Comparison of ENCODE assay signal across 32 cellular contexts in the genomic region with DNA sequence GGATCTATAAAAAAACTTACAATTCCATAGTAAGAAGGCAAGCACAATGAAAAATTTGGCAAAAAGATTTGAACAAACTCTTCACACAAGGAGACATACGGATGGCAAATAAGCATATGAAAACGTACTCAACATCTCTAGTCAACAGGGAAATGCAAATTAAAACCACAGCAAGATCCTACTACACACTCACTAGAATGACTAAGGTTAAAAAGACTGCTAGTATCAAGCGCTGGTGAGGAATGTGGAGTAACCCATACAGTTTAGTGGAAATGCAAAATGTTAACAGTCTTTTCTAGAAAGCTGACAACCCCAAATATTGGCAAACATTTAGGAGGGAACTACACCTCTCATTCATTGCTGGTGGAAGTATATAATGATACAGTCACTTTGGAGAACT.
"Had no signal": no experiment of that assay in that cellular context is flagged by ENCODE, and none has a peak within 500 bp of the region (broad histone marks: within the 10 kb centered on the region; RNA-seq: fewer than 3 reads in every experiment).

No MANE protein-coding gene starts in this region.

- H3K27me3 Mint-ChIP-seq: activated CD4-positive, alpha-beta T cell treated with anti-CD3 and anti-CD28 coated beads for 36 hours; activated naive CD8-positive, alpha-beta T cell; activated naive CD8-positive, alpha-beta T cell treated with anti-CD3 and anti-CD28 coated beads, Interleukin-2, amount 50 U/mL, for 24 hours; activated T-cell treated with anti-CD3 and anti-CD28 coated beads, Interleukin-2, amount 50 U/mL, for 24 hours; central memory CD8-positive, alpha-beta T cell had no signal

- H3K27me3 ChIP-seq: cardiac muscle cell, SJCRH30 had no signal

- H3K4me1 Mint-ChIP-seq: activated CD4-positive, alpha-beta T cell treated with anti-CD3 and anti-CD28 coated beads for 36 hours; activated CD4-positive, alpha-beta T cell treated with anti-CD3 and anti-CD28 coated beads, Interleukin-2, amount 10 ng/mL, durations not matched to agents 7 days and 5 days; activated naive CD4-positive, alpha-beta T cell treated with anti-CD3 and anti-CD28 coated beads, Interleukin-2, amount 10 ng/mL, durations not matched to agents 7 days and 5 days; activated naive CD8-positive, alpha-beta T cell treated with anti-CD3 and anti-CD28 coated beads, Interleukin-2, amount 50 U/mL, for 24 hours; central memory CD8-positive, alpha-beta T cell had no signal

- H3K9me3 Mint-ChIP-seq: activated CD4-positive, alpha-beta T cell treated with anti-CD3 and anti-CD28 coated beads, Interleukin-2, amount 10 ng/mL, durations not matched to agents 7 days and 5 days; activated naive CD4-positive, alpha-beta T cell treated with anti-CD3 and anti-CD28 coated beads, Interleukin-2, amount 10 ng/mL, durations not matched to agents 7 days and 5 days; activated naive CD8-positive, alpha-beta T cell treated with anti-CD3 and anti-CD28 coated beads, Interleukin-2, amount 50 U/mL, for 24 hours; activated T-cell treated with anti-CD3 and anti-CD28 coated beads, Interleukin-2, amount 50 U/mL, for 24 hours; activated T-helper 1 cell treated with anti-CD3 and anti-CD28 coated beads, Interleukin-12 subunit alpha, Interleukin-12 subunit beta, Interleukin-2, Interleukin-4 antibody, amounts not matched to agents 30 ng/mL and 10 ng/mL and 1 ng/mL, durations not matched to agents 14 hours and 24 hours and 36 hours; central memory CD8-positive, alpha-beta T cell had no signal

- DNase-seq: activated CD4-positive, alpha-beta T cell treated with anti-CD3 and anti-CD28 coated beads for 36 hours; activated CD4-positive, alpha-beta T cell treated with anti-CD3 and anti-CD28 coated beads, Interleukin-2, amount 10 ng/mL, durations not matched to agents 7 days and 5 days; activated CD4-positive, alpha-beta T cell treated with anti-CD3 and anti-CD28 coated beads, Interleukin-2, amount 50 U/mL, for 48 hours; activated CD8-positive, alpha-beta T cell treated with anti-CD3 and anti-CD28 coated beads, Interleukin-2, amount 10 ng/mL, durations not matched to agents 7 days and 5 days; activated effector memory CD4-positive, alpha-beta T cell treated with Interleukin-2 at 50 U/mL for 16 hours; activated naive CD4-positive, alpha-beta T cell treated with anti-CD3 and anti-CD28 coated beads, Interleukin-2, amount 10 ng/mL, durations not matched to agents 7 days and 5 days; activated naive CD8-positive, alpha-beta T cell treated with anti-CD3 and anti-CD28 coated beads, Interleukin-2, amount 50 U/mL, for 24 hours; activated T-cell treated with anti-CD3 and anti-CD28 coated beads, Interleukin-2, amount 50 U/mL, for 24 hours; amniotic stem cell; aorta; MM.1S; MV-4-11; NCI-H1092 treated with DMSO at 0.1 percent for 48 hours; NCI-H1417; NCI-H146; NCI-H187; NCI-H2081; NCI-H226; NCI-H446 treated with DMSO at 0.1 percent for 48 hours; NCI-H524; NCI-H69; NCI-H82; SHP77; SJCRH30; T1000 had no signal

- H3K27ac ChIP-seq: cardiac muscle cell, SJCRH30, SK-N-MC had no signal

- H3K27ac Mint-ChIP-seq: activated CD4-positive, alpha-beta T cell treated with anti-CD3 and anti-CD28 coated beads for 36 hours; activated CD4-positive, alpha-beta T cell treated with anti-CD3 and anti-CD28 coated beads, Interleukin-2, amount 10 ng/mL, durations not matched to agents 7 days and 5 days; activated CD8-positive, alpha-beta T cell treated with anti-CD3 and anti-CD28 coated beads, Interleukin-2, amount 10 ng/mL, durations not matched to agents 7 days and 5 days; activated naive CD4-positive, alpha-beta T cell treated with anti-CD3 and anti-CD28 coated beads, Interleukin-2, amount 10 ng/mL, durations not matched to agents 7 days and 5 days; activated naive CD8-positive, alpha-beta T cell; activated naive CD8-positive, alpha-beta T cell treated with anti-CD3 and anti-CD28 coated beads, Interleukin-2, amount 50 U/mL, for 24 hours; activated T-cell treated with anti-CD3 and anti-CD28 coated beads, Interleukin-2, amount 50 U/mL, for 24 hours; activated T-helper 1 cell treated with anti-CD3 and anti-CD28 coated beads, Interleukin-12 subunit alpha, Interleukin-12 subunit beta, Interleukin-2, Interleukin-4 antibody, amounts not matched to agents 30 ng/mL and 10 ng/mL and 1 ng/mL, durations not matched to agents 14 hours and 24 hours and 36 hours had no signal

- H3K36me3 Mint-ChIP-seq: activated naive CD4-positive, alpha-beta T cell treated with anti-CD3 and anti-CD28 coated beads, Interleukin-2, amount 10 ng/mL, durations not matched to agents 7 days and 5 days; activated naive CD8-positive, alpha-beta T cell had no signal

- H3K4me3 ChIP-seq: cardiac muscle cell, SJCRH30, SK-N-MC had no signal

- ATAC-seq: activated CD4-positive, alpha-beta T cell treated with anti-CD3 and anti-CD28 coated beads for 36 hours; activated CD4-positive, CD25-positive, alpha-beta regulatory T cell treated with anti-CD3 and anti-CD28 coated beads, Interleukin-2, amount 50 U/mL, for 24 hours; activated CD8-positive, alpha-beta T cell treated with anti-CD3 and anti-CD28 coated beads, Interleukin-2, amount 10 ng/mL, durations not matched to agents 7 days and 5 days; activated naive CD8-positive, alpha-beta T cell treated with anti-CD3 and anti-CD28 coated beads, Interleukin-2, amount 50 U/mL, for 24 hours; Panc1 had no signal

- H3K4me1 ChIP-seq: SJCRH30 had no signal

- H3K4me3 Mint-ChIP-seq: activated CD4-positive, alpha-beta T cell treated with anti-CD3 and anti-CD28 coated beads for 36 hours; activated CD4-positive, alpha-beta T cell treated with anti-CD3 and anti-CD28 coated beads, Interleukin-2, amount 10 ng/mL, durations not matched to agents 7 days and 5 days; activated CD8-positive, alpha-beta T cell treated with anti-CD3 and anti-CD28 coated beads, Interleukin-2, amount 10 ng/mL, durations not matched to agents 7 days and 5 days; activated naive CD4-positive, alpha-beta T cell treated with anti-CD3 and anti-CD28 coated beads, Interleukin-2, amount 10 ng/mL, durations not matched to agents 7 days and 5 days; activated naive CD8-positive, alpha-beta T cell; activated naive CD8-positive, alpha-beta T cell treated with anti-CD3 and anti-CD28 coated beads, Interleukin-2, amount 50 U/mL, for 24 hours; activated T-cell treated with anti-CD3 and anti-CD28 coated beads, Interleukin-2, amount 50 U/mL, for 24 hours; activated T-helper 1 cell treated with anti-CD3 and anti-CD28 coated beads, Interleukin-12 subunit alpha, Interleukin-12 subunit beta, Interleukin-2, Interleukin-4 antibody, amounts not matched to agents 30 ng/mL and 10 ng/mL and 1 ng/mL, durations not matched to agents 14 hours and 24 hours and 36 hours; central memory CD8-positive, alpha-beta T cell had no signal

- H3K9me3 ChIP-seq: SJCRH30 had no signal

- H3K36me3 ChIP-seq: cardiac muscle cell, SJCRH30 had no signal
